13 cellular contexts compared by ENCODE assay signal in the genomic region with DNA sequence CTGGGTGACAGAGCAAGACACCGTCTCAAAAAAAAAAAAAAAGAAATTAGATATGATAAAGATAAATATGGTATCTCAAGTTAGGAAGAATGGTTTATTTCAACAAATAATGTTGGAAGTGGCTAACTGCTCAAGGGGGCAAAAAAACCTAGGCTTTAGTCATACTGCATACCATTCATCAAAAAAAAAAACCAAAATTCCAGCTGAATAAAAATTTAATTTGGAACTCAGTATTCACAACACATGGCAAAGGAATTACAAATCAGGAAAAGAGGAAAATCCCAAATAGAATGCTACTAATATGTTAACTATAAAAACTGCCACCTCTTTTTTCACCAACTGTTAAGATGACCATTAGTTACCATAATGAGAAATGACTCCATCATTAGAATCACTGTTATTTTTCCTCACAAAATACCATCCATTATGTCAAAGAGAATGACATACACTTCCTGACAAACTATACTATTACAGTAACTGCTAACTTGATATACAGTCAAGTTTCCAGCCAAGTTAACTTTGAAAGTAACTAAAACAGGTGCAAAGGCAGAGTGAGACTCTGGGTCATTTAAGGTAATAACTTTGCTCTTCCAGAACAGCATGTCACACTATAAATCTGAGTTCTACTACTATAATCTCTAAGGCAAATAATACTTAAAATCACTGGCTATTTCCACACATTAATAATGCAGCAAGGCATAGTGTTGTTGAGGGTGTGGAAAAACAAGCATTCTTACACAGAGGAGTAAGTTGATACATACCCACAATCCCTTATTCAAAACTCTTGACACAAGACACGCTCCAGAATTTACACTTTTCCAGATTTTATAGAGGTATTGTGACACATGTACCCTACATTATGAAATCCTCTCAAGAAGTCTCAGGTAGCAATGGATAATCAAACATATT. TPM values are rescaled to one million over a fixed set of nuclear protein-coding genes. Genes with fewer than 3 reads are reported as not detected.
DNase-seq lines count a peak whose midpoint lies in the region; ATAC-seq and TF ChIP-seq lines count a peak whose summit lies in the region.
"Had no signal": no experiment of that assay in that cellular context is flagged by ENCODE, and none has a peak within 500 bp of the region (broad histone marks: within the 10 kb centered on the region; RNA-seq: fewer than 3 reads in every experiment).

No MANE protein-coding gene starts in this region.

- H3K36me3 ChIP-seq in KMS-11 (ENCODE audit: insufficient read depth) (0 out of 2 replicates have a peak, but pooled peaks cover 3% of the 10 kb centered on the region), osteoblast (ENCODE audit: insufficient read depth, low read length) (no peaks in the 10 kb centered on the region)

- H2AFZ ChIP-seq in KMS-11 (ENCODE audit: low read depth) (no peak overlapping the region), osteoblast (ENCODE audit: low read length) (no peak overlapping the region)
- H2AFZ ChIP-seq: parathyroid adenoma had no signal

- H3K4me3 ChIP-seq in KMS-11 (IDR thresholded peaks at IDR 0.05; ENCODE audit: insufficient read depth, low read depth, low read length) = no peak overlapping the region
- no peak overlapping the region for H3K4me3 ChIP-seq in osteoblast (ENCODE audit: insufficient read depth, low read length)
- H3K4me3 ChIP-seq: body of pancreas, stomach had no signal

- peaks cover 95% of the 10 kb centered on the region for H3K79me2 ChIP-seq in KMS-11 (ENCODE audit: insufficient read depth, low read depth)
- H3K79me2 ChIP-seq in osteoblast (ENCODE audit: insufficient read depth, low read length) = peaks cover 96% of the 10 kb centered on the region

- H3K4me2 ChIP-seq in KMS-11 (peak overlapping the region; percentile 31), osteoblast (ENCODE audit: insufficient read depth, low read length) (no peak overlapping the region)

- no peak overlapping the region for H3K4me3 Mint-ChIP-seq in activated CD4-positive, alpha-beta T cell treated with anti-CD3 and anti-CD28 coated beads, Interleukin-2, amount 10 ng/mL, durations not matched to agents 24 days and 14 days

- peaks cover 35% of the 10 kb centered on the region for H3K4me1 Mint-ChIP-seq in activated CD4-positive, alpha-beta T cell treated with anti-CD3 and anti-CD28 coated beads, Interleukin-2, amount 10 ng/mL, durations not matched to agents 24 days and 14 days

- no peaks in the 10 kb centered on the region for H3K9me3 ChIP-seq in osteoblast (ENCODE audit: low read depth, low read length)
- H3K9me3 ChIP-seq: body of pancreas, stomach had no signal

- H3K27me3 Mint-ChIP-seq in activated CD4-positive, alpha-beta T cell treated with anti-CD3 and anti-CD28 coated beads, Interleukin-2, amount 10 ng/mL, durations not matched to agents 24 days and 14 days = no peaks in the 10 kb centered on the region

- TF ChIP-seq CTCF in KMS-11 (conservative IDR thresholded peaks at IDR 0.05; ENCODE audit: low read depth, low read length) (no peak), osteoblast (IDR thresholded peaks at IDR 0.05; ENCODE audit: extremely low read depth, low read depth, low read length) (no peak)

- no peaks in the 10 kb centered on the region for H3K9me3 Mint-ChIP-seq in activated CD4-positive, alpha-beta T cell treated with anti-CD3 and anti-CD28 coated beads, Interleukin-2, amount 10 ng/mL, durations not matched to agents 24 days and 14 days

- H4K20me1 ChIP-seq in KMS-11 (ENCODE audit: insufficient read depth) = peaks cover 2% of the 10 kb centered on the region; the same call in 1 of the 2 replicates
- peaks cover 8% of the 10 kb centered on the region for H4K20me1 ChIP-seq in osteoblast (ENCODE audit: insufficient read depth, low read length)

- H3K27ac Mint-ChIP-seq in activated CD4-positive, alpha-beta T cell treated with anti-CD3 and anti-CD28 coated beads, Interleukin-2, amount 10 ng/mL, durations not matched to agents 24 days and 14 days = peak overlapping the region; percentile 57

- H3K9ac ChIP-seq in KMS-11 = no peak overlapping the region
- H3K9ac ChIP-seq: parathyroid adenoma had no signal

- peaks cover 22% of the 10 kb centered on the region for H3K36me3 Mint-ChIP-seq in activated CD4-positive, alpha-beta T cell treated with anti-CD3 and anti-CD28 coated beads, Interleukin-2, amount 10 ng/mL, durations not matched to agents 24 days and 14 days (ENCODE audit: low read depth)

- peaks cover 59% of the 10 kb centered on the region for H3K4me1 ChIP-seq in KMS-11 (ENCODE audit: low read depth, poor library complexity, severe bottlenecking)
- peaks cover 23% of the 10 kb centered on the region for H3K4me1 ChIP-seq in osteoblast (ENCODE audit: insufficient read depth, low read length)

- no peak for DNase-seq in activated CD4-positive, alpha-beta T cell treated with anti-CD3 and anti-CD28 coated beads, Interleukin-2, amount 10 ng/mL, durations not matched to agents 24 days and 14 days
- no peak for DNase-seq in activated CD4-positive, alpha-beta T cell treated with anti-CD3 and anti-CD28 coated beads for 48 hours
- DNase-seq in dermis blood vessel endothelial cell (peak; percentile 13), osteoblast (ENCODE audit: insufficient read length, low spot score, missing footprints) (peak; percentile 32), nucleus accumbens (lab: John Stamatoyannopoulos, UW) (no peak), posterior cingulate gyrus (no peak)
- DNase-seq: activated CD8-positive, alpha-beta memory T cell treated with anti-CD3 and anti-CD28 coated beads for 24 hours; body of pancreas; GDM1; stomach had no signal

- 0 out of 2 replicates have a peak overlapping the region, but pooled peaks have one; percentile 12 for H3K27ac ChIP-seq in KMS-11
- H3K27ac ChIP-seq in osteoblast (ENCODE audit: low read depth, low read length) = no peak overlapping the region
- H3K27ac ChIP-seq: parathyroid adenoma, stomach had no signal

- intact Hi-C loops in activated CD4-positive, alpha-beta T cell treated with anti-CD3 and anti-CD28 coated beads, Interleukin-2, amount 10 ng/mL, durations not matched to agents 24 days and 14 days (cut with micrococcal nuclease) = no loop called here
- intact Hi-C loops in posterior cingulate gyrus (cut with DNase I) = no loop called here

- no peaks in the 10 kb centered on the region for H3K27me3 ChIP-seq in KMS-11 (ENCODE audit: insufficient read depth, low read depth)
- H3K27me3 ChIP-seq in osteoblast (ENCODE audit: insufficient read depth, low read length) = no peaks in the 10 kb centered on the region
- H3K27me3 ChIP-seq: body of pancreas, stomach had no signal

- ATAC-seq in HG03342 (IDR thresholded peaks at IDR 0.05; ENCODE audit: unreplicated experiment) = no peak
- ATAC-seq: body of pancreas had no signal

RNA-seq across cellular contexts. Expression of a gene that starts 10.2 kb away (rescaled TPM):
- 30.2 and 31.5 TPM in 2 replicates for total RNA-seq in activated CD4-positive, alpha-beta T cell treated with anti-CD3 and anti-CD28 coated beads, Interleukin-2, amount 10 ng/mL, durations not matched to agents 24 days and 14 days
- total RNA-seq in dermis blood vessel endothelial cell = 71.3 and 103 TPM in 2 replicates
- 39.5 and 47.0 TPM in 2 replicates for total RNA-seq in osteoblast

Comparison
In these comparisons a context has a peak if more than half of its experiments do, and no peak if none do; other contexts are left out.
1. DNase-seq: peak in dermis blood vessel endothelial cell (single experiment) and osteoblast (single experiment); none in activated CD4-positive, alpha-beta T cell treated with anti-CD3 and anti-CD28 coated beads, Interleukin-2, amount 10 ng/mL, durations not matched to agents 24 days and 14 days (single experiment), activated CD4-positive, alpha-beta T cell treated with anti-CD3 and anti-CD28 coated beads for 48 hours (single experiment), nucleus accumbens (0 of 56) and posterior cingulate gyrus (0 of 10).